1 cellular context compared by ENCODE assay signal in the genomic region with DNA sequence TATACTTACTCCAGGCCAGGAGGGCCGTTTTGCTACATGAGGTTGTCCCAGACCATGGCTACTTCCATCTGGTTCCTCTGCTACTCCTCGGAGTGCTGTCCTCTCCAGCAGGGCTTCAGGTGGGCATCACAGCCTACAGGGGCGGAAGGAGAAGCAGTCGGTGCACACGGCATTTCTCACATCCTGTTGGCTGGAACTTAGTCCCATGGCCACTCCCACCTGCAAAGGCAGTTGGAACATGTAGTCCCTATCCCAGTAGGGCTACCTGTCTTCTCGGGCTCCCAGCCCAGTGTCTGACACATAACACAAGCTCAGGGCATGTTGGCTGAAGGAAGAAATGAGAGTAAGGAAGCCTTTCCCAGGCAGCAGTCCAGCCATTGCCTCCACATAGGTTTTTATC.
TF ChIP-seq lines count a peak whose summit lies in the region.

No MANE protein-coding gene starts in this region.

TF ChIP-seq in IMR-90, 13 proteins besides CTCF, POLR2A, EP300 and RAD21:
- TF ChIP-seq, protein P1, sequence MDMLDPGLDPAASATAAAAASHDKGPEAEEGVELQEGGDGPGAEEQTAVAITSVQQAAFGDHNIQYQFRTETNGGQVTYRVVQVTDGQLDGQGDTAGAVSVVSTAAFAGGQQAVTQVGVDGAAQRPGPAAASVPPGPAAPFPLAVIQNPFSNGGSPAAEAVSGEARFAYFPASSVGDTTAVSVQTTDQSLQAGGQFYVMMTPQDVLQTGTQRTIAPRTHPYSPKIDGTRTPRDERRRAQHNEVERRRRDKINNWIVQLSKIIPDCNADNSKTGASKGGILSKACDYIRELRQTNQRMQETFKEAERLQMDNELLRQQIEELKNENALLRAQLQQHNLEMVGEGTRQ (IDR thresholded peaks at IDR 0.05; ENCODE audit: low read depth, low read length) = no peak
- TF ChIP-seq CEBPB (IDR thresholded peaks at IDR 0.05; ENCODE audit: low read depth, low read length) = no peak
- TF ChIP-seq NFE2L2 (IDR thresholded peaks at IDR 0.05; ENCODE audit: low read depth, low read length) = no peak
- no peak for TF ChIP-seq RFX5 (IDR thresholded peaks at IDR 0.05; ENCODE audit: low read depth, low read length)
- no peak for TF ChIP-seq CHD1 (IDR thresholded peaks at IDR 0.05; ENCODE audit: low read depth, low read length)
- TF ChIP-seq MAZ (IDR thresholded peaks at IDR 0.05; ENCODE audit: borderline replicate concordance, low read depth, low read length) = no peak
TF ChIP-seq in IMR-90: peak in this region for 0.
